In the genomic region with DNA sequence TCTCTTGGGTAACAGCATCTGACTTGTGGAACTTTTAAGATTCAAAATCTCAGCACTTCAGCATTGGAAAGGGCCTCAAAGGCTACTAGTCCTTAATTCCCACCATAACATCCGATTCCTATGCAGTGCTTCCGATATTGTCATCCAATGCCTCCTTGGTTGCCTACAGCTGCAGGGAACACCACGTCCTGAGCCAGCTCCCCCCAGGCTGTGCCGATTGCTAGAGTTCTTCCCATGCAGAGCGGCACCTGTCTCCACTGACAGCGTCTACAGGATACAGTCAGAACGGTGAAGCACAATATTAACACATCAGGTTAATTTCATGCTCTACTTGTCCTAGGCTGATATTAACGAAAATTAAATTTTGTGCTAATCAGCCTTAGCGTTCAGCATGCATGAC, we compare ENCODE assay signal across 17 cellular contexts.
DNase-seq lines count a peak whose midpoint lies in the region; ATAC-seq and TF ChIP-seq lines count a peak whose summit lies in the region.
"Had no signal": no experiment of that assay in that cellular context is flagged by ENCODE, and none has a peak within 500 bp of the region (broad histone marks: within the 10 kb centered on the region; RNA-seq: fewer than 3 reads in every experiment).

No MANE protein-coding gene starts in this region.

- no peak for TF ChIP-seq POLR2A in lower leg skin (IDR thresholded peaks at IDR 0.05)

- H3K27me3 Mint-ChIP-seq in glutamatergic neuron (ENCODE audit: unreplicated experiment) = no peaks in the 10 kb centered on the region

- intact Hi-C loops in lower leg skin (cut with DNase I; ENCODE audit: low total_unique reads) = no loop called here

- no peak for ATAC-seq in GM19467 (IDR thresholded peaks at IDR 0.05; ENCODE audit: unreplicated experiment)
- ATAC-seq: HepG2 had no signal

- TF ChIP-seq CTCF in glutamatergic neuron (IDR thresholded peaks at IDR 0.05; ENCODE audit: partially characterized antibody, unreplicated experiment) = no peak
- no peak for TF ChIP-seq CTCF in lower leg skin (IDR thresholded peaks at IDR 0.05)

- peak overlapping the region; percentile 65 for H3K27ac Mint-ChIP-seq in glutamatergic neuron (ENCODE audit: unreplicated experiment)
- H3K27ac Mint-ChIP-seq: B cell; CD4-positive, alpha-beta T cell; HFFc6 had no signal

- H3K4me3 ChIP-seq in lower leg skin (ENCODE audit: low read depth, poor library complexity, severe bottlenecking) = no peak overlapping the region

- 80 to 81% methylated on average over 9 of the region's 9 CpGs for WGBS in lower leg skin, 2 donors

- H3K36me3 Mint-ChIP-seq in glutamatergic neuron (ENCODE audit: unreplicated experiment) = no peaks in the 10 kb centered on the region

- peaks cover 21% of the 10 kb centered on the region for H3K4me1 Mint-ChIP-seq in glutamatergic neuron (ENCODE audit: low read depth, unreplicated experiment)

- DNase-seq in NCI-H345 (lab: John Stamatoyannopoulos, UW) (peak; percentile 5), NCI-H345 treated with DMSO at 0.1 percent for 48 hours (lab: John Stamatoyannopoulos, UW; ENCODE audit: unreplicated experiment) (no peak), NCI-H69 (lab: John Stamatoyannopoulos, UW) (peak; percentile 8), glutamatergic neuron (no peak), lower leg skin (ENCODE audit: low spot score in 2 of 2) (no peak), SKM-1 treated with dmso at 0.1 percent for 144 hours (lab: John Stamatoyannopoulos, UW; ENCODE audit: unreplicated experiment) (no peak)
- DNase-seq: C1 segment of cervical spinal cord; Calu3; CD4-positive, alpha-beta T cell; DMS 273 treated with DMSO at 0.1 percent for 48 hours; EL; GDM1; HCEC 1CT; HFFc6 had no signal

- no peak overlapping the region for H3K4me3 Mint-ChIP-seq in glutamatergic neuron (ENCODE audit: unreplicated experiment)
- H3K4me3 Mint-ChIP-seq: B cell; CD4-positive, alpha-beta T cell; HFFc6 had no signal

- no peaks in the 10 kb centered on the region for H3K9me3 Mint-ChIP-seq in glutamatergic neuron (ENCODE audit: unreplicated experiment)
- H3K9me3 Mint-ChIP-seq: CD4-positive, alpha-beta T cell; HFFc6 had no signal

Comparison
In these comparisons a context has a peak if more than half of its experiments do, and no peak if none do; other contexts are left out.
1. DNase-seq: peak in NCI-H345 (single experiment) and NCI-H69 (single experiment); none in NCI-H345 treated with DMSO at 0.1 percent for 48 hours (single experiment), glutamatergic neuron (single experiment), lower leg skin (0 of 2) and SKM-1 treated with dmso at 0.1 percent for 144 hours (single experiment).